Comparison of ENCODE assay signal across 16 cellular contexts in genomic region chr10:124998624-124999291, GRCh38. TPM values are rescaled to one million over a fixed set of nuclear protein-coding genes. Genes with fewer than 3 reads are reported as not detected.
A peak's percentile ranks its signal among the peaks of the same experiment; 100 is the strongest.
DNase-seq lines count a peak whose midpoint lies in the region; ATAC-seq and TF ChIP-seq lines count a peak whose summit lies in the region.
"Had no signal": no experiment of that assay in that cellular context is flagged by ENCODE, and none has a peak within 500 bp of the region (broad histone marks: within the 10 kb centered on the region; RNA-seq: fewer than 3 reads in every experiment).

No MANE protein-coding gene starts in this region.

- peak in 1 of 8 donors; percentile 3 for ATAC-seq in heart right ventricle
- no peak for ATAC-seq in Right ventricle myocardium inferior
- ATAC-seq in gastroesophageal sphincter, result no peak
- ATAC-seq in sciatic nerve, result no peak
- no peak for ATAC-seq in GM18870 (IDR thresholded peaks at IDR 0.05; ENCODE audit: unreplicated experiment)
- ATAC-seq in HG02884 (IDR thresholded peaks at IDR 0.05; ENCODE audit: unreplicated experiment), result no peak
- ATAC-seq: naive thymus-derived CD8-positive, alpha-beta T cell had no signal

- H3K4me3 ChIP-seq in heart right ventricle (no peak overlapping the region), gastroesophageal sphincter (no peak overlapping the region)
- H3K4me3 ChIP-seq: smooth muscle cell had no signal

- H3K27me3 ChIP-seq in heart right ventricle (no peaks in the 10 kb centered on the region), gastroesophageal sphincter (no peaks in the 10 kb centered on the region)

- DNase-seq in heart right ventricle, result peak in 1 of 2 donors; percentile 3
- no peak for DNase-seq in Right ventricle myocardium inferior (ENCODE audit: missing footprints)
- DNase-seq in sciatic nerve (ENCODE audit: low spot score), result peak; percentile 55
- DNase-seq in Kasumi-1 (lab: John Stamatoyannopoulos, UW), result no peak
- DNase-seq in Ammon's horn (ENCODE audit: low spot score), result no peak
- DNase-seq: activated naive CD4-positive, alpha-beta T cell treated with anti-CD3 and anti-CD28 coated beads for 36 hours; cortex of kidney; DMS79 treated with DMSO at 0.1 percent for 48 hours; GOT3; MV-4-11; naive thymus-derived CD8-positive, alpha-beta T cell; SW 1271 had no signal

- peaks cover 0 to 99% (median 31%) of the 10 kb centered on the region in 9 donors for H3K36me3 ChIP-seq in heart right ventricle
- peaks cover 0 to 94% of the 10 kb centered on the region in 2 donors for H3K36me3 ChIP-seq in gastroesophageal sphincter

- TF ChIP-seq POLR2A in gastroesophageal sphincter (IDR thresholded peaks at IDR 0.05), result no peak

- no peak for TF ChIP-seq EP300 in gastroesophageal sphincter (IDR thresholded peaks at IDR 0.05)

- H3K27ac ChIP-seq in heart right ventricle (peak overlapping the region in 9 of 10 donors; percentile 46 to 81 (median 71)), gastroesophageal sphincter (peak overlapping the region in 3 of 4 donors; percentile 72 to 77 (median 75))

- TF ChIP-seq CTCF in heart right ventricle (IDR thresholded peaks at IDR 0.05) (no peak), gastroesophageal sphincter (IDR thresholded peaks at IDR 0.05) (no peak)

- H3K4me1 ChIP-seq in heart right ventricle (peaks cover 30 to 56% (median 42%) of the 10 kb centered on the region in 9 donors), gastroesophageal sphincter (peaks cover 5 to 61% (median 38%) of the 10 kb centered on the region in 3 donors)

- intact Hi-C loops in heart right ventricle (cut with DNase I), result loop anchor here in 4 of 10 donors (5.0 to 10.0 kb wide), 8 partner anchors 39 to 159 kb away; no protein-coding TSS in a partner anchor
- intact Hi-C loops in Right ventricle myocardium inferior (cut with DNase I), result loop anchor here (10.0 kb wide), 1 partner anchor 336 kb away; no protein-coding TSS in a partner anchor
- intact Hi-C loops in sciatic nerve (cut with DNase I), result loop anchor here (10.0 kb wide), 1 partner anchor 46 kb away; no protein-coding TSS in a partner anchor

- 66 to 70% methylated on average over 16 of the region's 16 CpGs for WGBS in heart right ventricle, 2 donors
- WGBS in gastroesophageal sphincter (ENCODE audit: low coverage in 1 of 2), 2 donors, result 97% methylated on average over 8 of the region's 16 CpGs; no CpG with 5 or more reads in 1 of the 2 donors

- H3K9me3 ChIP-seq in heart right ventricle, result no peaks in the 10 kb centered on the region
- H3K9me3 ChIP-seq in gastroesophageal sphincter, result no peaks in the 10 kb centered on the region

RNA-seq across cellular contexts. Expression of gene ZRANB1, which starts 56.8 kb away (rescaled TPM):
- total RNA-seq in heart right ventricle (10 to 100 TPM; 21.5 to 33.2 (median 28.3) TPM), Right ventricle myocardium inferior (23.4 TPM), gastroesophageal sphincter (10 to 100 TPM; 35.5 to 48.7 (median 44.3) TPM), sciatic nerve (27.6 TPM)
- polyA plus RNA-seq in heart right ventricle, result 10 to 100 TPM; 13.0 to 14.6 TPM
